In genomic region chr1:29696656-29697390, GRCh38 we compare ENCODE assay signal across 16 cellular contexts.
DNase-seq lines count a peak whose midpoint lies in the region; ATAC-seq and TF ChIP-seq lines count a peak whose summit lies in the region.
"Had no signal": no experiment of that assay in that cellular context is flagged by ENCODE, and none has a peak within 500 bp of the region (broad histone marks: within the 10 kb centered on the region; RNA-seq: fewer than 3 reads in every experiment).

No MANE protein-coding gene starts in this region.

- H2AFZ ChIP-seq in neural cell (ENCODE audit: low read depth, low read length): peak overlapping the region; percentile 37

- H3K79me2 ChIP-seq in neural cell (replicated peaks; ENCODE audit: insufficient read depth, low read length): no peaks in the 10 kb centered on the region

- H3K9me3 Mint-ChIP-seq in activated naive CD8-positive, alpha-beta T cell treated with anti-CD3 and anti-CD28 coated beads, Interleukin-2, amount 50 U/mL, for 24 hours: no peaks in the 10 kb centered on the region
- no peaks in the 10 kb centered on the region for H3K9me3 Mint-ChIP-seq in activated naive CD8-positive, alpha-beta T cell treated with anti-CD3 and anti-CD28 coated beads for 36 hours
- H3K9me3 Mint-ChIP-seq in brain: peaks cover 4 to 8% (median 6%) of the 10 kb centered on the region in 5 experiments

- no peaks in the 10 kb centered on the region for H3K27me3 ChIP-seq in neural cell (ENCODE audit: insufficient read depth, low read depth, low read length)
- H3K27me3 ChIP-seq: BLaER1 had no signal

- H4K20me1 ChIP-seq in neural cell (ENCODE audit: insufficient read depth): no peaks in the 10 kb centered on the region
- H4K20me1 ChIP-seq: BLaER1 had no signal

- H3K27ac Mint-ChIP-seq in activated naive CD8-positive, alpha-beta T cell treated with anti-CD3 and anti-CD28 coated beads, Interleukin-2, amount 50 U/mL, for 24 hours: no peak overlapping the region
- H3K27ac Mint-ChIP-seq in activated naive CD8-positive, alpha-beta T cell treated with anti-CD3 and anti-CD28 coated beads for 36 hours: no peak overlapping the region
- H3K27ac Mint-ChIP-seq in brain: peak overlapping the region in 4 of 5 experiments; percentile 70 to 98 (median 92)
- H3K27ac Mint-ChIP-seq: CD14-positive monocyte had no signal

- no peak for TF ChIP-seq EP300 in neural cell (conservative IDR thresholded peaks at IDR 0.05; ENCODE audit: poor library complexity, severe bottlenecking)

- no peak for TF ChIP-seq RAD21 in neural cell (conservative IDR thresholded peaks at IDR 0.05)

- DNase-seq in activated naive CD8-positive, alpha-beta T cell treated with anti-CD3 and anti-CD28 coated beads, Interleukin-2, amount 50 U/mL, for 24 hours: no peak
- DNase-seq in activated naive CD8-positive, alpha-beta T cell treated with anti-CD3 and anti-CD28 coated beads for 36 hours: no peak
- DNase-seq in posterior vena cava (ENCODE audit: low spot score): peak; percentile 74
- no peak for DNase-seq in activated T-cell treated with anti-CD3 and anti-CD28 coated beads, Interleukin-2, amount 50 U/mL, for 48 hours
- no peak for DNase-seq in UCSD-AML1 (lab: John Stamatoyannopoulos, UW; ENCODE audit: unreplicated experiment)
- DNase-seq: 8988T; CD4-positive, alpha-beta memory T cell; DMS153; DMS79; GDM1; H9 had no signal

- no peak overlapping the region for H3K4me2 ChIP-seq in neural cell (ENCODE audit: low read length)
- H3K4me2 ChIP-seq: BLaER1 had no signal

- no peaks in the 10 kb centered on the region for H3K36me3 ChIP-seq in neural cell (ENCODE audit: insufficient read depth, low read length)
- H3K36me3 ChIP-seq: BLaER1 had no signal

- peaks cover 8% of the 10 kb centered on the region for H3K9me3 ChIP-seq in neural cell (ENCODE audit: low read length)

- intact Hi-C loops in posterior vena cava (cut with DNase I): no loop called here

- H3K36me3 Mint-ChIP-seq in activated naive CD8-positive, alpha-beta T cell treated with anti-CD3 and anti-CD28 coated beads, Interleukin-2, amount 50 U/mL, for 24 hours (ENCODE audit: low read depth): no peaks in the 10 kb centered on the region
- no peaks in the 10 kb centered on the region for H3K36me3 Mint-ChIP-seq in activated naive CD8-positive, alpha-beta T cell treated with anti-CD3 and anti-CD28 coated beads for 36 hours
- H3K36me3 Mint-ChIP-seq in brain: no peaks in the 10 kb centered on the region
- H3K36me3 Mint-ChIP-seq: CD14-positive monocyte; CD4-positive, alpha-beta memory T cell had no signal

- no peaks in the 10 kb centered on the region for H3K4me1 Mint-ChIP-seq in activated naive CD8-positive, alpha-beta T cell treated with anti-CD3 and anti-CD28 coated beads, Interleukin-2, amount 50 U/mL, for 24 hours
- H3K4me1 Mint-ChIP-seq in activated naive CD8-positive, alpha-beta T cell treated with anti-CD3 and anti-CD28 coated beads for 36 hours: no peaks in the 10 kb centered on the region
- peaks cover 58% of the 10 kb centered on the region for H3K4me1 Mint-ChIP-seq in brain
- H3K4me1 Mint-ChIP-seq: CD4-positive, alpha-beta memory T cell had no signal

- peaks cover 2% of the 10 kb centered on the region for H3K27me3 Mint-ChIP-seq in activated naive CD8-positive, alpha-beta T cell treated with anti-CD3 and anti-CD28 coated beads, Interleukin-2, amount 50 U/mL, for 24 hours
- peaks cover 12% of the 10 kb centered on the region for H3K27me3 Mint-ChIP-seq in activated naive CD8-positive, alpha-beta T cell treated with anti-CD3 and anti-CD28 coated beads for 36 hours
- H3K27me3 Mint-ChIP-seq in brain: peaks cover 9% of the 10 kb centered on the region

- H3K4me3 Mint-ChIP-seq in activated naive CD8-positive, alpha-beta T cell treated with anti-CD3 and anti-CD28 coated beads, Interleukin-2, amount 50 U/mL, for 24 hours: no peak overlapping the region
- no peak overlapping the region for H3K4me3 Mint-ChIP-seq in activated naive CD8-positive, alpha-beta T cell treated with anti-CD3 and anti-CD28 coated beads for 36 hours
- H3K4me3 Mint-ChIP-seq in brain: no peak overlapping the region
- H3K4me3 Mint-ChIP-seq: CD14-positive monocyte, H9 had no signal

- ATAC-seq in activated naive CD8-positive, alpha-beta T cell treated with anti-CD3 and anti-CD28 coated beads, Interleukin-2, amount 50 U/mL, for 24 hours: peak; percentile 10
- no peak for ATAC-seq in esophagus mucosa

- H3K9me2 ChIP-seq in neural cell (ENCODE audit: insufficient read depth, low read length): no peaks in the 10 kb centered on the region

- peak overlapping the region; percentile 38 for H3K4me3 ChIP-seq in neural cell (ENCODE audit: low read length)
- H3K4me3 ChIP-seq: BLaER1 had no signal

- H3K27ac ChIP-seq in neural cell (ENCODE audit: low read length): peak overlapping the region; percentile 80
- H3K27ac ChIP-seq: BLaER1 had no signal

- H3K9ac ChIP-seq in neural cell (ENCODE audit: low read length): peak overlapping the region; percentile 59
- H3K9ac ChIP-seq: BLaER1 had no signal

- H3F3A ChIP-seq in neural cell (ENCODE audit: insufficient read depth, low read length, poor library complexity, severe bottlenecking): no peaks in the 10 kb centered on the region

- TF ChIP-seq CTCF in brain (conservative IDR thresholded peaks at IDR 0.05) (no peak), neural cell (IDR thresholded peaks at IDR 0.05; ENCODE audit: poor library complexity, severe bottlenecking) (no peak)

TF ChIP-seq in neural cell, 6 proteins besides CTCF, POLR2A, EP300 and RAD21:
- no peak for TF ChIP-seq MXI1 (conservative IDR thresholded peaks at IDR 0.05; ENCODE audit: poor library complexity, severe bottlenecking)

Comparison
In these comparisons a context has a peak if more than half of its experiments do, and no peak if none do; other contexts are left out.
1. H3K27ac Mint-ChIP-seq: peak in brain (4 of 5); none in activated naive CD8-positive, alpha-beta T cell treated with anti-CD3 and anti-CD28 coated beads, Interleukin-2, amount 50 U/mL, for 24 hours (single experiment) and activated naive CD8-positive, alpha-beta T cell treated with anti-CD3 and anti-CD28 coated beads for 36 hours (single experiment).